Comparison of ENCODE assay signal across 12 cellular contexts in genomic region chr2:238771193-238771592, GRCh38.
DNase-seq lines count a peak whose midpoint lies in the region; ATAC-seq and TF ChIP-seq lines count a peak whose summit lies in the region.
"Had no signal": no experiment of that assay in that cellular context is flagged by ENCODE, and none has a peak within 500 bp of the region (broad histone marks: within the 10 kb centered on the region; RNA-seq: fewer than 3 reads in every experiment).

No MANE protein-coding gene starts in this region.

- H3K9me3 Mint-ChIP-seq in activated T-helper 2 cell treated with anti-CD3 and anti-CD28 coated beads, Interferon-gamma antibody, Interleukin-2, Interleukin-4, amounts not matched to agents 10 μg/mL and 5 μg/mL and 100 μg/mL, durations not matched to agents 14 hours and 24 hours and 36 hours = no peaks in the 10 kb centered on the region

- no peak overlapping the region for H3K27ac Mint-ChIP-seq in activated T-helper 2 cell treated with anti-CD3 and anti-CD28 coated beads, Interferon-gamma antibody, Interleukin-2, Interleukin-4, amounts not matched to agents 10 μg/mL and 5 μg/mL and 100 μg/mL, durations not matched to agents 14 hours and 24 hours and 36 hours
- H3K27ac Mint-ChIP-seq: activated naive CD8-positive, alpha-beta T cell had no signal

- H3K4me1 ChIP-seq in SK-N-SH (ENCODE audit: control insufficient read depth in 1 of 2, insufficient read depth in 2 of 2, low read depth in 1 of 2, low read length in 1 of 2) (no peaks in the 10 kb centered on the region), stomach smooth muscle (ENCODE audit: control insufficient read depth, insufficient read depth, low read length) (peaks cover 12% of the 10 kb centered on the region)

- ATAC-seq in GM19455 (IDR thresholded peaks at IDR 0.05; ENCODE audit: unreplicated experiment) = no peak
- no peak for ATAC-seq in HG03135 (IDR thresholded peaks at IDR 0.05; ENCODE audit: unreplicated experiment)
- ATAC-seq: HCT116, right cardiac atrium had no signal

- no peaks in the 10 kb centered on the region for H3K9me2 ChIP-seq in SK-N-SH

- H3K27me3 Mint-ChIP-seq in activated T-helper 2 cell treated with anti-CD3 and anti-CD28 coated beads, Interferon-gamma antibody, Interleukin-2, Interleukin-4, amounts not matched to agents 10 μg/mL and 5 μg/mL and 100 μg/mL, durations not matched to agents 14 hours and 24 hours and 36 hours (ENCODE audit: low read depth) = no peaks in the 10 kb centered on the region

- H3K4me1 Mint-ChIP-seq in activated T-helper 2 cell treated with anti-CD3 and anti-CD28 coated beads, Interferon-gamma antibody, Interleukin-2, Interleukin-4, amounts not matched to agents 10 μg/mL and 5 μg/mL and 100 μg/mL, durations not matched to agents 14 hours and 24 hours and 36 hours (ENCODE audit: low read depth) = no peaks in the 10 kb centered on the region

- H3K4me3 Mint-ChIP-seq in activated T-helper 2 cell treated with anti-CD3 and anti-CD28 coated beads, Interferon-gamma antibody, Interleukin-2, Interleukin-4, amounts not matched to agents 10 μg/mL and 5 μg/mL and 100 μg/mL, durations not matched to agents 14 hours and 24 hours and 36 hours (ENCODE audit: low read depth) = no peak overlapping the region
- H3K4me3 Mint-ChIP-seq: activated naive CD8-positive, alpha-beta T cell had no signal

- WGBS in SK-N-SH (ENCODE audit: low lambda C conversion rate) = 39% methylated on average over 6 of the region's 6 CpGs

- CTCF ChIA-PET in SK-N-SH (lab: Yijun Ruan, JAX) = interaction anchor here (4.5 kb wide), 1 partner anchor 14 kb away, joined by 26 read pairs; no protein-coding TSS in a partner anchor

- no peaks in the 10 kb centered on the region for H3F3A ChIP-seq in SK-N-SH (replicated peaks; ENCODE audit: insufficient read depth)

- peak; percentile 22; the same call in 1 of the 2 replicates for TF ChIP-seq CTCF in SK-N-SH (IDR thresholded peaks at IDR 0.05)

- TF ChIP-seq EP300 in SK-N-SH (IDR thresholded peaks at IDR 0.05; ENCODE audit: borderline replicate concordance in 1 of 2, low read depth in 1 of 2, low read length in 1 of 2) = no peak

- no peaks in the 10 kb centered on the region for H4K20me1 ChIP-seq in SK-N-SH (ENCODE audit: insufficient read depth)

- H3K79me2 ChIP-seq in SK-N-SH (ENCODE audit: insufficient read depth) = no peaks in the 10 kb centered on the region

- intact Hi-C loops in activated T-helper 2 cell treated with anti-CD3 and anti-CD28 coated beads, Interferon-gamma antibody, Interleukin-2, Interleukin-4, amounts not matched to agents 10 μg/mL and 5 μg/mL and 100 μg/mL, durations not matched to agents 14 hours and 24 hours and 36 hours (cut with micrococcal nuclease) = no loop called here

- POLR2A ChIA-PET in SK-N-SH (lab: Yijun Ruan, JAX) = no interaction called here

- H2AFZ ChIP-seq in SK-N-SH (ENCODE audit: low read depth) = no peak overlapping the region

- H3K9ac ChIP-seq in SK-N-SH (no peak overlapping the region), stomach smooth muscle (ENCODE audit: low read length in 2 of 2) (no peak overlapping the region)

- H3K4me2 ChIP-seq in SK-N-SH = no peak overlapping the region

- no peak for TF ChIP-seq RAD21 in SK-N-SH (IDR thresholded peaks at IDR 0.05; ENCODE audit: low read length)

- H3K36me3 ChIP-seq in SK-N-SH (replicated peaks in 1 of 2; ENCODE audit: control insufficient read depth in 1 of 2, insufficient read depth in 2 of 2, low read length in 1 of 2) (no peaks in the 10 kb centered on the region), stomach smooth muscle (ENCODE audit: control insufficient read depth in 2 of 2, insufficient read depth in 2 of 2, low read length in 2 of 2) (no peaks in the 10 kb centered on the region)

- H3K4me3 ChIP-seq in SK-N-SH (ENCODE audit: low read depth in 2 of 2, low read length in 1 of 2) = no peak overlapping the region; a peak in 1 of 4 replicates
- H3K4me3 ChIP-seq in stomach smooth muscle (ENCODE audit: low read length in 2 of 2) = peak overlapping the region; percentile 10 to 67
- H3K4me3 ChIP-seq: SK-N-MC had no signal

- H3K27me3 ChIP-seq in SK-N-SH (ENCODE audit: insufficient read depth) = no peaks in the 10 kb centered on the region
- H3K27me3 ChIP-seq in stomach smooth muscle (ENCODE audit: control insufficient read depth in 1 of 2, insufficient read depth in 2 of 2, low read length in 2 of 2) = no peaks in the 10 kb centered on the region

- no peaks in the 10 kb centered on the region for H3K9me3 ChIP-seq in SK-N-SH
- H3K9me3 ChIP-seq in stomach smooth muscle (ENCODE audit: control insufficient read depth in 2 of 2, low read length in 2 of 2) = no peaks in the 10 kb centered on the region

- H3K27ac ChIP-seq in SK-N-SH (ENCODE audit: low read depth in 2 of 2, low read length in 1 of 2) (no peak overlapping the region), stomach smooth muscle (ENCODE audit: low read length) (no peak overlapping the region)
- H3K27ac ChIP-seq: SK-N-MC had no signal

- no peaks in the 10 kb centered on the region for H3K36me3 Mint-ChIP-seq in activated T-helper 2 cell treated with anti-CD3 and anti-CD28 coated beads, Interferon-gamma antibody, Interleukin-2, Interleukin-4, amounts not matched to agents 10 μg/mL and 5 μg/mL and 100 μg/mL, durations not matched to agents 14 hours and 24 hours and 36 hours (ENCODE audit: low read depth)
- H3K36me3 Mint-ChIP-seq: activated naive CD8-positive, alpha-beta T cell had no signal

- peak; percentile 19 for DNase-seq in NCI-H2171 treated with DMSO at 0.1 percent for 48 hours (lab: John Stamatoyannopoulos, UW)
- DNase-seq in NCI-H2171 (lab: John Stamatoyannopoulos, UW) = no peak
- DNase-seq in SK-N-SH = peak; percentile 60
- peak; percentile 11 for DNase-seq in foreskin melanocyte
- no peak for DNase-seq in activated T-helper 2 cell treated with anti-CD3 and anti-CD28 coated beads, Interferon-gamma antibody, Interleukin-2, Interleukin-4, amounts not matched to agents 10 μg/mL and 5 μg/mL and 100 μg/mL, durations not matched to agents 14 hours and 24 hours and 36 hours (ENCODE audit: low spot score)
- DNase-seq: right cardiac atrium had no signal

TF ChIP-seq in SK-N-SH, 30 proteins besides CTCF, POLR2A, EP300 and RAD21:
- TF ChIP-seq USF1 (IDR thresholded peaks at IDR 0.05; ENCODE audit: borderline replicate concordance, low read depth) (peak; percentile 12; the same call in 1 of the 2 replicates), MXI1 (IDR thresholded peaks at IDR 0.05; ENCODE audit: low read depth, low read length) (peak; percentile 36; the same call in 1 of the 2 replicates), REST (IDR thresholded peaks at IDR 0.05; ENCODE audit: low read depth, low read length) (no peak)

Comparison
In these comparisons a context has a peak if more than half of its experiments do, and no peak if none do; other contexts are left out.
1. DNase-seq: peak in NCI-H2171 treated with DMSO at 0.1 percent for 48 hours (single experiment), SK-N-SH (single experiment) and foreskin melanocyte (single experiment); none in NCI-H2171 (single experiment) and activated T-helper 2 cell treated with anti-CD3 and anti-CD28 coated beads, Interferon-gamma antibody, Interleukin-2, Interleukin-4, amounts not matched to agents 10 μg/mL and 5 μg/mL and 100 μg/mL, durations not matched to agents 14 hours and 24 hours and 36 hours (single experiment).
2. H3K4me3 ChIP-seq: peak in stomach smooth muscle (2 of 2); none in SK-N-SH (0 of 2).